In the genomic region with DNA sequence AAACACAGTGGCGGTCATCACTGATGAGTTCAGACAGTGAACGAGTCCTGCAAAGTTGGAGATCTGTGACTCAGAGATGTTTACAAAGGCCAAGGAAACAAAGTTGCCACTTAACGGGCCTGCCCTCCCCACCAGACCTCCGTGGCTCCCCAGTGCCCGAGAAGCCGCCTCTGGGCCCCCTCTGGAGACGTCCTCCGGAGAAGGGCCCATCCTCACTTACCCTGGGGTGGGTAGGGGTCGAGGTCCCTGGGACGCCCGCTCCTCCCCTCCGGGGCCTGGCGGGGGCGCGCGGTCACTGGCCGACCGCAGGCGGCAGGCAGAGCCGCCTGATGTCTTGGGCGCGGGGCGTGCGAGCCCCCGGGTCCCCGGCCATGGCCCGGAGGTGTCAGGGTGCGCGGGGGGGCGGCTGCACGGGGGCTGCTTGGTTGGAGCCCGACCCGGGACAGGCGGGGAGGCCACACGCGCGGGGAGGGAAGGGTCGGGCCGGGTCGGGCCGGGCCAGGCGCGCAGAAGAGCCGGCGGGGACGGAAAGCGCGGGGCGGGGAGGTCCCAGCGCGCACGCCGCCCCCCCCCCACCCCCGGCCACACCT, we compare ENCODE assay signal across 8 cellular contexts. TPM values are rescaled to one million over a fixed set of nuclear protein-coding genes. Genes with fewer than 3 reads are reported as not detected.
DNase-seq lines count a peak whose midpoint lies in the region; ATAC-seq and TF ChIP-seq lines count a peak whose summit lies in the region.

No MANE protein-coding gene starts in this region.

- peak; percentile 22 for DNase-seq in activated naive CD4-positive, alpha-beta T cell treated with anti-CD3 and anti-CD28 coated beads for 36 hours
- DNase-seq in cardiac septum (ENCODE audit: low spot score) (peak; percentile 76), progenitor cell of endocrine pancreas (ENCODE audit: low spot score, unreplicated experiment) (peak; percentile 34), NCI-H524 (lab: John Stamatoyannopoulos, UW) (no peak), NCI-H2107 treated with DMSO at 0.1 percent for 48 hours (lab: John Stamatoyannopoulos, UW; ENCODE audit: unreplicated experiment) (no peak)

- peak overlapping the region; percentile 76 for H3K4me3 Mint-ChIP-seq in activated naive CD4-positive, alpha-beta T cell treated with anti-CD3 and anti-CD28 coated beads for 36 hours
- peak overlapping the region; percentile 80 for H3K4me3 Mint-ChIP-seq in progenitor cell of endocrine pancreas (ENCODE audit: low read depth)

- peak overlapping the region; percentile 59 for H3K27ac Mint-ChIP-seq in activated naive CD4-positive, alpha-beta T cell treated with anti-CD3 and anti-CD28 coated beads for 36 hours
- H3K27ac Mint-ChIP-seq in progenitor cell of endocrine pancreas, result peak overlapping the region; percentile 93

- peak overlapping the region; percentile 88 for H3K9ac ChIP-seq in HUES64 (ENCODE audit: low read depth, low read length)

- ATAC-seq in GM21381 (IDR thresholded peaks at IDR 0.05; ENCODE audit: unreplicated experiment), result peak; percentile 43

- intact Hi-C loops in activated naive CD4-positive, alpha-beta T cell treated with anti-CD3 and anti-CD28 coated beads for 36 hours (cut with micrococcal nuclease), result loop anchor here (1.0 to 2.0 kb wide), 3 partner anchors 93 to 127 kb away; no protein-coding TSS in a partner anchor
- intact Hi-C loops in cardiac septum (cut with DNase I), result loop anchor here (5.0 to 10.0 kb wide), 2 partner anchors 173 to 195 kb away; a partner anchor contains a TSS

- H3K9me3 ChIP-seq in HUES64 (ENCODE audit: insufficient read depth, low read depth, low read length), result no peaks in the 10 kb centered on the region

- peak overlapping the region; percentile 92 for H3K4me3 ChIP-seq in HUES64 (ENCODE audit: low read length)

- H3K4me1 ChIP-seq in HUES64 (ENCODE audit: insufficient read depth, low read length), result peaks cover 25% of the 10 kb centered on the region

- TF ChIP-seq CTCF in C4-2B (conservative IDR thresholded peaks at IDR 0.05) (peak; percentile 22; the same call in 1 of the 2 replicates), progenitor cell of endocrine pancreas (IDR thresholded peaks at IDR 0.05; ENCODE audit: unreplicated experiment) (peak; percentile 40)

- H3K27me3 Mint-ChIP-seq in activated naive CD4-positive, alpha-beta T cell treated with anti-CD3 and anti-CD28 coated beads for 36 hours (ENCODE audit: low read depth), result no peaks in the 10 kb centered on the region
- no peaks in the 10 kb centered on the region for H3K27me3 Mint-ChIP-seq in progenitor cell of endocrine pancreas

- WGBS in HUES64, result 3% methylated on average over 40 of the region's 54 CpGs

- H3K36me3 ChIP-seq in HUES64 (ENCODE audit: insufficient read depth, low read length), result peaks cover 23% of the 10 kb centered on the region

- H3K27ac ChIP-seq in C4-2B, result peak overlapping the region; percentile 76
- peak overlapping the region; percentile 82 for H3K27ac ChIP-seq in HUES64 (ENCODE audit: low read depth, low read length)

- CTCF ChIA-PET in activated naive CD4-positive, alpha-beta T cell treated with anti-CD3 and anti-CD28 coated beads for 36 hours (lab: Charles Lee), result no interaction called here

- peaks cover 4% of the 10 kb centered on the region for H3K36me3 Mint-ChIP-seq in activated naive CD4-positive, alpha-beta T cell treated with anti-CD3 and anti-CD28 coated beads for 36 hours (ENCODE audit: low read depth)
- peaks cover 4% of the 10 kb centered on the region for H3K36me3 Mint-ChIP-seq in progenitor cell of endocrine pancreas (ENCODE audit: insufficient read depth)

- H3K27me3 ChIP-seq in HUES64 (ENCODE audit: insufficient read depth, low read length), result no peaks in the 10 kb centered on the region

- peaks cover 26% of the 10 kb centered on the region for H3K4me1 Mint-ChIP-seq in activated naive CD4-positive, alpha-beta T cell treated with anti-CD3 and anti-CD28 coated beads for 36 hours (ENCODE audit: low read depth)
- peaks cover 24% of the 10 kb centered on the region for H3K4me1 Mint-ChIP-seq in progenitor cell of endocrine pancreas (ENCODE audit: low read depth)

- no peaks in the 10 kb centered on the region for H3K9me3 Mint-ChIP-seq in activated naive CD4-positive, alpha-beta T cell treated with anti-CD3 and anti-CD28 coated beads for 36 hours
- H3K9me3 Mint-ChIP-seq in progenitor cell of endocrine pancreas (ENCODE audit: low read depth), result no peaks in the 10 kb centered on the region

RNA-seq across cellular contexts. Expression of a gene that starts 0.6 kb away (rescaled TPM):
- polyA plus RNA-seq in HUES64 (2013, experiment 1 of 2), result 25.8 TPM
- 37.3 TPM for polyA plus RNA-seq in HUES64 (2013, experiment 2 of 2)
- total RNA-seq in activated naive CD4-positive, alpha-beta T cell treated with anti-CD3 and anti-CD28 coated beads for 36 hours, result 10 to 100 TPM; 18.8 to 21.4 TPM
- 24.9 TPM for total RNA-seq in cardiac septum
- total RNA-seq in progenitor cell of endocrine pancreas, result 61.0 and 65.4 TPM in 2 replicates

RNA-seq across cellular contexts. Expression of a gene that starts 0.6 kb away (rescaled TPM):
- polyA plus RNA-seq in HUES64 (2013, experiment 1 of 2), result 25.3 TPM
- 26.4 TPM for polyA plus RNA-seq in HUES64 (2013, experiment 2 of 2)
- 10 to 100 TPM; 18.9 to 20.6 TPM for total RNA-seq in activated naive CD4-positive, alpha-beta T cell treated with anti-CD3 and anti-CD28 coated beads for 36 hours
- 45.1 TPM for total RNA-seq in cardiac septum
- total RNA-seq in progenitor cell of endocrine pancreas, result 57.5 and 59.6 TPM in 2 replicates

Comparison
In these comparisons a context has a peak if more than half of its experiments do, and no peak if none do; other contexts are left out.
1. DNase-seq: peak in activated naive CD4-positive, alpha-beta T cell treated with anti-CD3 and anti-CD28 coated beads for 36 hours (single experiment), cardiac septum (single experiment) and progenitor cell of endocrine pancreas (single experiment); none in NCI-H524 (0 of 2) and NCI-H2107 treated with DMSO at 0.1 percent for 48 hours (single experiment).